ENCODE assay signal across 1 cellular context in the genomic region with DNA sequence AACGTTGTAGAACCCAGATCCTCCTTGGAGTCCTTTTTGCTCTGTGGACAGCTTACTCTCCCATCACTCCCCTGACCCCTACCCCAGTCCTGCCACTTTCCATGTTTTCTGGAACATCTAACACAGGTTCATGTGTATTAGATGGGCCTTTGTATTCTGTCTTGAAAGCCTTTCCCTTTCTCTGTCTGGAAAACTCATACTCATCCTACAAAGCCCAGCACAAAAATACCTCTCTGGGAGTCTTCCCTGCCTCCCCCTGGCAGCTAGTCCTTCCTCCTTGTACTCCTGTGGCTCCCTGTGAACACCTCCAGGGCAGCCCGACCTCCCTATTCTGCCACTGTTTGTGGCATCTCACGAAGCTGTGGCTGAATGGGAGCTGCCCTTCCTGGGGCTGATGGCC.
TF ChIP-seq lines count a peak whose summit lies in the region.

No MANE protein-coding gene starts in this region.

TF ChIP-seq in GM23338, 12 proteins besides CTCF, POLR2A, EP300 and RAD21:
- TF ChIP-seq ZNF331 (CRISPR knock-in tag; IDR thresholded peaks at IDR 0.05; ENCODE audit: low read depth) (no peak), JUNB (IDR thresholded peaks at IDR 0.05; ENCODE audit: unreplicated experiment) (no peak), ZNF114 (CRISPR knock-in tag; IDR thresholded peaks at IDR 0.05) (no peak), POLR2AphosphoS5 (IDR thresholded peaks at IDR 0.05; ENCODE audit: low read depth) (no peak), EZH2 (IDR thresholded peaks at IDR 0.05; ENCODE audit: low read depth, unreplicated experiment) (no peak)
- TF ChIP-seq, protein P1, sequence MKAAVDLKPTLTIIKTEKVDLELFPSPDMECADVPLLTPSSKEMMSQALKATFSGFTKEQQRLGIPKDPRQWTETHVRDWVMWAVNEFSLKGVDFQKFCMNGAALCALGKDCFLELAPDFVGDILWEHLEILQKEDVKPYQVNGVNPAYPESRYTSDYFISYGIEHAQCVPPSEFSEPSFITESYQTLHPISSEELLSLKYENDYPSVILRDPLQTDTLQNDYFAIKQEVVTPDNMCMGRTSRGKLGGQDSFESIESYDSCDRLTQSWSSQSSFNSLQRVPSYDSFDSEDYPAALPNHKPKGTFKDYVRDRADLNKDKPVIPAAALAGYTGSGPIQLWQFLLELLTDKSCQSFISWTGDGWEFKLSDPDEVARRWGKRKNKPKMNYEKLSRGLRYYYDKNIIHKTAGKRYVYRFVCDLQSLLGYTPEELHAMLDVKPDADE (IDR thresholded peaks at IDR 0.05), result no peak
- TF ChIP-seq, protein P2, sequence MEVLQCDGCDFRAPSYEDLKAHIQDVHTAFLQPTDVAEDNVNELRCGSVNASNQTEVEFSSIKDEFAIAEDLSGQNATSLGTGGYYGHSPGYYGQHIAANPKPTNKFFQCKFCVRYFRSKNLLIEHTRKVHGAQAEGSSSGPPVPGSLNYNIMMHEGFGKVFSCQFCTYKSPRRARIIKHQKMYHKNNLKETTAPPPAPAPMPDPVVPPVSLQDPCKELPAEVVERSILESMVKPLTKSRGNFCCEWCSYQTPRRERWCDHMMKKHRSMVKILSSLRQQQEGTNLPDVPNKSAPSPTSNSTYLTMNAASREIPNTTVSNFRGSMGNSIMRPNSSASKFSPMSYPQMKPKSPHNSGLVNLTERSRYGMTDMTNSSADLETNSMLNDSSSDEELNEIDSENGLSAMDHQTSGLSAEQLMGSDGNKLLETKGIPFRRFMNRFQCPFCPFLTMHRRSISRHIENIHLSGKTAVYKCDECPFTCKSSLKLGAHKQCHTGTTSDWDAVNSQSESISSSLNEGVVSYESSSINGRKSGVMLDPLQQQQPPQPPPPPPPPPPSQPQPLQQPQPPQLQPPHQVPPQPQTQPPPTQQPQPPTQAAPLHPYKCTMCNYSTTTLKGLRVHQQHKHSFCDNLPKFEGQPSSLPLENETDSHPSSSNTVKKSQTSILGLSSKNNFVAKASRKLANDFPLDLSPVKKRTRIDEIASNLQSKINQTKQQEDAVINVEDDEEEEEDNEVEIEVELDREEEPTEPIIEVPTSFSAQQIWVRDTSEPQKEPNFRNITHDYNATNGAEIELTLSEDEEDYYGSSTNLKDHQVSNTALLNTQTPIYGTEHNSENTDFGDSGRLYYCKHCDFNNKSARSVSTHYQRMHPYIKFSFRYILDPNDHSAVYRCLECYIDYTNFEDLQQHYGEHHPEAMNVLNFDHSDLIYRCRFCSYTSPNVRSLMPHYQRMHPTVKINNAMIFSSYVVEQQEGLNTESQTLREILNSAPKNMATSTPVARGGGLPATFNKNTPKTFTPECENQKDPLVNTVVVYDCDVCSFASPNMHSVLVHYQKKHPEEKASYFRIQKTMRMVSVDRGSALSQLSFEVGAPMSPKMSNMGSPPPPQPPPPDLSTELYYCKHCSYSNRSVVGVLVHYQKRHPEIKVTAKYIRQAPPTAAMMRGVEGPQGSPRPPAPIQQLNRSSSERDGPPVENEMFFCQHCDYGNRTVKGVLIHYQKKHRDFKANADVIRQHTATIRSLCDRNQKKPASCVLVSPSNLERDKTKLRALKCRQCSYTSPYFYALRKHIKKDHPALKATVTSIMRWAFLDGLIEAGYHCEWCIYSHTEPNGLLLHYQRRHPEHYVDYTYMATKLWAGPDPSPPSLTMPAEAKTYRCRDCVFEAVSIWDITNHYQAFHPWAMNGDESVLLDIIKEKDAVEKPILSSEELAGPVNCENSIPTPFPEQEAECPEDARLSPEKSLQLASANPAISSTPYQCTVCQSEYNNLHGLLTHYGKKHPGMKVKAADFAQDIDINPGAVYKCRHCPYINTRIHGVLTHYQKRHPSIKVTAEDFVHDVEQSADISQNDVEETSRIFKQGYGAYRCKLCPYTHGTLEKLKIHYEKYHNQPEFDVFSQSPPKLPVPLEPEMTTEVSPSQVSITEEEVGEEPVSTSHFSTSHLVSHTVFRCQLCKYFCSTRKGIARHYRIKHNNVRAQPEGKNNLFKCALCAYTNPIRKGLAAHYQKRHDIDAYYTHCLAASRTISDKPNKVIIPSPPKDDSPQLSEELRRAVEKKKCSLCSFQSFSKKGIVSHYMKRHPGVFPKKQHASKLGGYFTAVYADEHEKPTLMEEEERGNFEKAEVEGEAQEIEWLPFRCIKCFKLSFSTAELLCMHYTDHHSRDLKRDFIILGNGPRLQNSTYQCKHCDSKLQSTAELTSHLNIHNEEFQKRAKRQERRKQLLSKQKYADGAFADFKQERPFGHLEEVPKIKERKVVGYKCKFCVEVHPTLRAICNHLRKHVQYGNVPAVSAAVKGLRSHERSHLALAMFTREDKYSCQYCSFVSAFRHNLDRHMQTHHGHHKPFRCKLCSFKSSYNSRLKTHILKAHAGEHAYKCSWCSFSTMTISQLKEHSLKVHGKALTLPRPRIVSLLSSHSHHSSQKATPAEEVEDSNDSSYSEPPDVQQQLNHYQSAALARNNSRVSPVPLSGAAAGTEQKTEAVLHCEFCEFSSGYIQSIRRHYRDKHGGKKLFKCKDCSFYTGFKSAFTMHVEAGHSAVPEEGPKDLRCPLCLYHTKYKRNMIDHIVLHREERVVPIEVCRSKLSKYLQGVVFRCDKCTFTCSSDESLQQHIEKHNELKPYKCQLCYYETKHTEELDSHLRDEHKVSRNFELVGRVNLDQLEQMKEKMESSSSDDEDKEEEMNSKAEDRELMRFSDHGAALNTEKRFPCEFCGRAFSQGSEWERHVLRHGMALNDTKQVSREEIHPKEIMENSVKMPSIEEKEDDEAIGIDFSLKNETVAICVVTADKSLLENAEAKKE (CRISPR knock-in tag; IDR thresholded peaks at IDR 0.05), result no peak
- TF ChIP-seq, protein P3, sequence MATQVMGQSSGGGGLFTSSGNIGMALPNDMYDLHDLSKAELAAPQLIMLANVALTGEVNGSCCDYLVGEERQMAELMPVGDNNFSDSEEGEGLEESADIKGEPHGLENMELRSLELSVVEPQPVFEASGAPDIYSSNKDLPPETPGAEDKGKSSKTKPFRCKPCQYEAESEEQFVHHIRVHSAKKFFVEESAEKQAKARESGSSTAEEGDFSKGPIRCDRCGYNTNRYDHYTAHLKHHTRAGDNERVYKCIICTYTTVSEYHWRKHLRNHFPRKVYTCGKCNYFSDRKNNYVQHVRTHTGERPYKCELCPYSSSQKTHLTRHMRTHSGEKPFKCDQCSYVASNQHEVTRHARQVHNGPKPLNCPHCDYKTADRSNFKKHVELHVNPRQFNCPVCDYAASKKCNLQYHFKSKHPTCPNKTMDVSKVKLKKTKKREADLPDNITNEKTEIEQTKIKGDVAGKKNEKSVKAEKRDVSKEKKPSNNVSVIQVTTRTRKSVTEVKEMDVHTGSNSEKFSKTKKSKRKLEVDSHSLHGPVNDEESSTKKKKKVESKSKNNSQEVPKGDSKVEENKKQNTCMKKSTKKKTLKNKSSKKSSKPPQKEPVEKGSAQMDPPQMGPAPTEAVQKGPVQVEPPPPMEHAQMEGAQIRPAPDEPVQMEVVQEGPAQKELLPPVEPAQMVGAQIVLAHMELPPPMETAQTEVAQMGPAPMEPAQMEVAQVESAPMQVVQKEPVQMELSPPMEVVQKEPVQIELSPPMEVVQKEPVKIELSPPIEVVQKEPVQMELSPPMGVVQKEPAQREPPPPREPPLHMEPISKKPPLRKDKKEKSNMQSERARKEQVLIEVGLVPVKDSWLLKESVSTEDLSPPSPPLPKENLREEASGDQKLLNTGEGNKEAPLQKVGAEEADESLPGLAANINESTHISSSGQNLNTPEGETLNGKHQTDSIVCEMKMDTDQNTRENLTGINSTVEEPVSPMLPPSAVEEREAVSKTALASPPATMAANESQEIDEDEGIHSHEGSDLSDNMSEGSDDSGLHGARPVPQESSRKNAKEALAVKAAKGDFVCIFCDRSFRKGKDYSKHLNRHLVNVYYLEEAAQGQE (IDR thresholded peaks at IDR 0.05; ENCODE audit: unreplicated experiment), result no peak
